ENCODE assay signal across 1 cellular context in genomic region chr17:8160224-8160577, GRCh38.
TF ChIP-seq lines count a peak whose summit lies in the region.

No MANE protein-coding gene starts in this region.

TF ChIP-seq in GM12878, 131 proteins besides CTCF, POLR2A, EP300 and RAD21:
- TF ChIP-seq FOXM1 (IDR thresholded peaks at IDR 0.05; ENCODE audit: low read depth, low read length) = no peak
- peak; percentile 89 for TF ChIP-seq ZNF384 (IDR thresholded peaks at IDR 0.05; ENCODE audit: borderline replicate concordance, low read depth, low read length)
TF ChIP-seq in GM12878: peak in this region for 1.
